Comparison of ENCODE assay signal across 29 cellular contexts in the genomic region with DNA sequence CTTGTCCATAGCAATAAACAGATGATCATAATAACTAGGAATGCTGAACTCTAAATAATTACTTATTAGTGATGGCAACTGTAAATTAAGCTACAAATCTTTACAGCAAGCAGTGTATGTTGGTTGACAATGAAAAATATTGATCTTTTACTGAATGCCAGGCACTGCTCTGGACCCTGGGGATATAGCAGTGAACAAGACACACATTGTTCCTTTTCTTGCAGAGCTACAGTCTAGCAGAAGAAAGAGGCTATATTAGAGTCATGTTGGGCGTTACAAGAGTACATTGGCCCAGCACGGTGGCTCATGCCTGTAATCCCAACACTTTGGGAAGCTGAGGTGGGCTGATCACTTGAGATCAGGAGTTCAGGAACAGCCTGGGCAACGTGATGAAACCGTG. TPM values are rescaled to one million over a fixed set of nuclear protein-coding genes. Genes with fewer than 3 reads are reported as not detected.
"Had no signal": no experiment of that assay in that cellular context is flagged by ENCODE, and none has a peak within 500 bp of the region (broad histone marks: within the 10 kb centered on the region; RNA-seq: fewer than 3 reads in every experiment).

No MANE protein-coding gene starts in this region.

- H3K4me1 Mint-ChIP-seq: activated naive CD4-positive, alpha-beta T cell treated with anti-CD3 and anti-CD28 coated beads, Interleukin-2, amount 10 ng/mL, durations not matched to agents 7 days and 5 days; T-cell had no signal

- H3K27ac Mint-ChIP-seq: activated CD4-positive, alpha-beta memory T cell treated with anti-CD3 and anti-CD28 coated beads, Interleukin-2, amount 10 ng/mL, durations not matched to agents 7 days and 5 days; activated naive CD4-positive, alpha-beta T cell treated with anti-CD3 and anti-CD28 coated beads, Interleukin-2, amount 10 ng/mL, durations not matched to agents 7 days and 5 days; activated naive CD8-positive, alpha-beta T cell treated with anti-CD3 and anti-CD28 coated beads for 36 hours; activated T-cell treated with anti-CD3 and anti-CD28 coated beads, Interleukin-2, amount 50 U/mL, for 72 hours; activated T-helper 2 cell treated with anti-CD3 and anti-CD28 coated beads, Interferon-gamma antibody, Interleukin-2, Interleukin-4, amounts not matched to agents 10 μg/mL and 5 μg/mL and 100 μg/mL, durations not matched to agents 14 hours and 24 hours and 36 hours; T-cell had no signal

- H3K27me3 Mint-ChIP-seq: activated CD4-positive, alpha-beta memory T cell treated with anti-CD3 and anti-CD28 coated beads, Interleukin-2, amount 10 ng/mL, durations not matched to agents 7 days and 5 days; T-cell had no signal

- H3K36me3 Mint-ChIP-seq: activated naive CD4-positive, alpha-beta T cell treated with anti-CD3 and anti-CD28 coated beads, Interleukin-2, amount 10 ng/mL, durations not matched to agents 7 days and 5 days; activated naive CD8-positive, alpha-beta T cell treated with anti-CD3 and anti-CD28 coated beads for 36 hours; T-cell had no signal

- H3K27me3 ChIP-seq: breast epithelium, MG63, Peyer's patch had no signal

- H3K27ac ChIP-seq: breast epithelium, Peyer's patch, SK-N-MC, VCaP had no signal

- H3K4me3 Mint-ChIP-seq: activated CD4-positive, alpha-beta memory T cell treated with anti-CD3 and anti-CD28 coated beads, Interleukin-2, amount 10 ng/mL, durations not matched to agents 7 days and 5 days; activated naive CD4-positive, alpha-beta T cell treated with anti-CD3 and anti-CD28 coated beads, Interleukin-2, amount 10 ng/mL, durations not matched to agents 7 days and 5 days; activated naive CD8-positive, alpha-beta T cell treated with anti-CD3 and anti-CD28 coated beads for 36 hours; activated T-cell treated with anti-CD3 and anti-CD28 coated beads, Interleukin-2, amount 50 U/mL, for 72 hours; T-cell had no signal

- DNase-seq: activated CD4-positive, alpha-beta memory T cell treated with anti-CD3 and anti-CD28 coated beads, Interleukin-2, amount 10 ng/mL, durations not matched to agents 7 days and 5 days; activated CD4-positive, alpha-beta T cell treated with anti-CD3 and anti-CD28 coated beads, Interleukin-2, amount 50 U/mL, for 1 hour; activated CD4-positive, CD25-positive, alpha-beta regulatory T cell; activated CD8-positive, alpha-beta memory T cell treated with anti-CD3 and anti-CD28 coated beads, Interleukin-2, amount 50 U/mL, for 4 hours; activated gamma-delta T cell treated with Interleukin-2 at 50 U/mL for 16 hours; activated naive CD4-positive, alpha-beta T cell treated with anti-CD3 and anti-CD28 coated beads, Interleukin-2, amount 10 ng/mL, durations not matched to agents 7 days and 5 days; activated naive CD8-positive, alpha-beta T cell treated with anti-CD3 and anti-CD28 coated beads for 36 hours; activated T-cell treated with anti-CD3 and anti-CD28 coated beads, Interleukin-2, amount 50 U/mL, for 72 hours; central memory CD4-positive, alpha-beta T cell; MG63; MV-4-11; NCI-H1092 treated with DMSO at 0.1 percent for 48 hours; NCI-H1417 treated with DMSO at 0.1 percent for 48 hours; NCI-H1694; NCI-H2029; NCI-H2107; NCI-H2171 treated with DMSO at 0.1 percent for 48 hours; NCI-H345; NCI-H510A treated with DMSO at 0.1 percent for 48 hours; NCI-H69; NK-92 treated with Interleukin-12 subunit alpha and Interleukin-12 subunit beta, amount 100 ng/mL, for 24 hours; Peyer's patch; SHP77 treated with DMSO at 0.1 percent for 48 hours; T-cell had no signal

- H3K9me3 Mint-ChIP-seq: activated CD4-positive, alpha-beta memory T cell treated with anti-CD3 and anti-CD28 coated beads, Interleukin-2, amount 10 ng/mL, durations not matched to agents 7 days and 5 days; activated naive CD4-positive, alpha-beta T cell treated with anti-CD3 and anti-CD28 coated beads, Interleukin-2, amount 10 ng/mL, durations not matched to agents 7 days and 5 days; activated naive CD8-positive, alpha-beta T cell treated with anti-CD3 and anti-CD28 coated beads for 36 hours; activated T-cell treated with anti-CD3 and anti-CD28 coated beads, Interleukin-2, amount 50 U/mL, for 72 hours; activated T-helper 2 cell treated with anti-CD3 and anti-CD28 coated beads, Interferon-gamma antibody, Interleukin-2, Interleukin-4, amounts not matched to agents 10 μg/mL and 5 μg/mL and 100 μg/mL, durations not matched to agents 14 hours and 24 hours and 36 hours; T-cell had no signal

- H3K9me3 ChIP-seq: breast epithelium, MG63, Peyer's patch had no signal

- ATAC-seq: activated T-cell treated with anti-CD3 and anti-CD28 coated beads, Interleukin-2, amount 50 U/mL, for 72 hours; T-cell had no signal

- H3K36me3 ChIP-seq: breast epithelium, MG63, Peyer's patch had no signal

- H3K4me1 ChIP-seq: breast epithelium, Peyer's patch had no signal

- H3K4me3 ChIP-seq: breast epithelium, MG63, Peyer's patch, SK-N-MC had no signal

RNA-seq across cellular contexts. Expression of gene PXT1, which starts 11.5 kb away (rescaled TPM):
- total RNA-seq: chondrocyte, Peyer's patch had no signal

RNA-seq across cellular contexts. Expression of gene ETV7, which starts 43.7 kb away (rescaled TPM):
- total RNA-seq: chondrocyte had no signal
